Comparison of ENCODE assay signal across 1 cellular context in the genomic region with DNA sequence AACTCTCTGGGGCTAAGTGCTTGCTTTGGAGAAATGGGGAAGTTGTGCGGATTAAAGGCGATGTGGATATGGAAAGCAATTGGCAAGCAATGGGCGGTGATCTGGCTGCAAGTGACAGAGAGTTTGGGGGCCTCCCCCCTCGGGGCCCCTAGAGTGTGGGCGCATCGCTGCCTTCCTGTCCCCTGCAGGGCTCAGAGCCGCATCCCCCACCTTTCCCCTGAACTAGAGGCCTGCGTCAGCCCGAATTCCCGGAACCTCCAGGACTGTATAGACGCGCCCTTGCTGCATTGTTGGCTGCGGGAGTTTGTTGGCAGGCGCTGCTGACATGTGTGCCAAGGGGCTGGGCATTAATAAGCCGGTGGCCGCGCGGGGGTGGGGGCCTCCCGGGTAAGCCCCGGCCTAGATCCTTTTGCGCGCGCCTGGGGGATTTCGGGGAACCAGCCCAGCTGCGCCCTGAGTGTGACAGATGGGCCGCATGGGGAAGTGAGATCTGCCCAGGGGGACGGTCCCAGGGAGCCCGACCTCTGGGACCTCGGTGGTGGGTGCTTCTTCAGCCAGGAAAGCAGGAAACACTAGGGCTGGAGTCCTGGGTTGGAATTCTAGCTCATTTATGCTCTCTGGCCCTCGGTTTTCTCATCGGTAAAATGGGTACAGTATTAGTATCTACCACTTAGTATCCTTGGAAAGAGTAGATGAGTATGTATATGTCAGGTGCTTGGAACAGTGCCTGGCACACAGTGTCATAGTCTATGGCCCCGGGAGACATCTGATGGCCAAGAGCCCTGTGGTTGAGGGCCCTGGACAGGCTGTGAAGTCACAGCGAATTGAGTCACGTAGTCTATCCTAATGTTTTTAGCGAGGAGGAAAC.
TF ChIP-seq lines count a peak whose summit lies in the region.

No MANE protein-coding gene starts in this region.

TF ChIP-seq in GM12878, 131 proteins besides CTCF, POLR2A, EP300 and RAD21 (continued from another document and continues in another):
- no peak for TF ChIP-seq ASH2L (IDR thresholded peaks at IDR 0.05; ENCODE audit: borderline replicate concordance, low read depth)
- TF ChIP-seq FOXM1 (IDR thresholded peaks at IDR 0.05; ENCODE audit: low read depth, low read length): no peak
- no peak; the same call in 2 of the 3 replicates for TF ChIP-seq POU2F2 (IDR thresholded peaks at IDR 0.05; ENCODE audit: borderline replicate concordance, low read depth, low read length)
- no peak for TF ChIP-seq SREBF2 (IDR thresholded peaks at IDR 0.05; ENCODE audit: low read length)
- TF ChIP-seq CHD1 (IDR thresholded peaks at IDR 0.05; ENCODE audit: low read depth, low read length): no peak
- TF ChIP-seq NFYA (IDR thresholded peaks at IDR 0.05; ENCODE audit: borderline replicate concordance, low read depth, low read length): no peak
- TF ChIP-seq ZNF207 (IDR thresholded peaks at IDR 0.05; ENCODE audit: borderline replicate concordance): no peak
- no peak for TF ChIP-seq ZBTB4 (CRISPR knock-in tag; IDR thresholded peaks at IDR 0.05)
- TF ChIP-seq EED (IDR thresholded peaks at IDR 0.05; ENCODE audit: low read depth): peak; percentile 86
- 0 out of 4 replicates have a peak, but pooled peaks of 1 of the 2 experiments have one; percentile 34 for TF ChIP-seq SRF (IDR thresholded peaks at IDR 0.05; ENCODE audit: low read depth in 2 of 2, low read length in 2 of 2)
- peak; percentile 89 for TF ChIP-seq TCF3 (IDR thresholded peaks at IDR 0.05; ENCODE audit: borderline replicate concordance, insufficient read depth, low read depth, low read length)
- TF ChIP-seq ZNF622 (IDR thresholded peaks at IDR 0.05): no peak
- TF ChIP-seq RBBP5 (conservative IDR thresholded peaks at IDR 0.05): no peak
- peak; percentile 64; the same call in 1 of the 2 replicates for TF ChIP-seq MXI1 (IDR thresholded peaks at IDR 0.05; ENCODE audit: low read depth, low read length)
- no peak for TF ChIP-seq RCOR1 (conservative IDR thresholded peaks at IDR 0.05; ENCODE audit: low read depth, low read length)
- TF ChIP-seq PAX8 (IDR thresholded peaks at IDR 0.05): no peak
- no peak for TF ChIP-seq HSF1 (IDR thresholded peaks at IDR 0.05; ENCODE audit: low read depth, low read length)
- TF ChIP-seq, protein P1, sequence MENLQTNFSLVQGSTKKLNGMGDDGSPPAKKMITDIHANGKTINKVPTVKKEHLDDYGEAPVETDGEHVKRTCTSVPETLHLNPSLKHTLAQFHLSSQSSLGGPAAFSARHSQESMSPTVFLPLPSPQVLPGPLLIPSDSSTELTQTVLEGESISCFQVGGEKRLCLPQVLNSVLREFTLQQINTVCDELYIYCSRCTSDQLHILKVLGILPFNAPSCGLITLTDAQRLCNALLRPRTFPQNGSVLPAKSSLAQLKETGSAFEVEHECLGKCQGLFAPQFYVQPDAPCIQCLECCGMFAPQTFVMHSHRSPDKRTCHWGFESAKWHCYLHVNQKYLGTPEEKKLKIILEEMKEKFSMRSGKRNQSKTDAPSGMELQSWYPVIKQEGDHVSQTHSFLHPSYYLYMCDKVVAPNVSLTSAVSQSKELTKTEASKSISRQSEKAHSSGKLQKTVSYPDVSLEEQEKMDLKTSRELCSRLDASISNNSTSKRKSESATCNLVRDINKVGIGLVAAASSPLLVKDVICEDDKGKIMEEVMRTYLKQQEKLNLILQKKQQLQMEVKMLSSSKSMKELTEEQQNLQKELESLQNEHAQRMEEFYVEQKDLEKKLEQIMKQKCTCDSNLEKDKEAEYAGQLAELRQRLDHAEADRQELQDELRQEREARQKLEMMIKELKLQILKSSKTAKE (IDR thresholded peaks at IDR 0.05; ENCODE audit: low read depth, poor library complexity, severe bottlenecking): peak; percentile 35
- TF ChIP-seq E2F8 (IDR thresholded peaks at IDR 0.05; ENCODE audit: low read depth, partially characterized antibody): no peak
- TF ChIP-seq CHD2 (IDR thresholded peaks at IDR 0.05; ENCODE audit: borderline replicate concordance, low read depth, low read length): peak; percentile 51; the same call in 1 of the 2 replicates
- TF ChIP-seq, protein P2, sequence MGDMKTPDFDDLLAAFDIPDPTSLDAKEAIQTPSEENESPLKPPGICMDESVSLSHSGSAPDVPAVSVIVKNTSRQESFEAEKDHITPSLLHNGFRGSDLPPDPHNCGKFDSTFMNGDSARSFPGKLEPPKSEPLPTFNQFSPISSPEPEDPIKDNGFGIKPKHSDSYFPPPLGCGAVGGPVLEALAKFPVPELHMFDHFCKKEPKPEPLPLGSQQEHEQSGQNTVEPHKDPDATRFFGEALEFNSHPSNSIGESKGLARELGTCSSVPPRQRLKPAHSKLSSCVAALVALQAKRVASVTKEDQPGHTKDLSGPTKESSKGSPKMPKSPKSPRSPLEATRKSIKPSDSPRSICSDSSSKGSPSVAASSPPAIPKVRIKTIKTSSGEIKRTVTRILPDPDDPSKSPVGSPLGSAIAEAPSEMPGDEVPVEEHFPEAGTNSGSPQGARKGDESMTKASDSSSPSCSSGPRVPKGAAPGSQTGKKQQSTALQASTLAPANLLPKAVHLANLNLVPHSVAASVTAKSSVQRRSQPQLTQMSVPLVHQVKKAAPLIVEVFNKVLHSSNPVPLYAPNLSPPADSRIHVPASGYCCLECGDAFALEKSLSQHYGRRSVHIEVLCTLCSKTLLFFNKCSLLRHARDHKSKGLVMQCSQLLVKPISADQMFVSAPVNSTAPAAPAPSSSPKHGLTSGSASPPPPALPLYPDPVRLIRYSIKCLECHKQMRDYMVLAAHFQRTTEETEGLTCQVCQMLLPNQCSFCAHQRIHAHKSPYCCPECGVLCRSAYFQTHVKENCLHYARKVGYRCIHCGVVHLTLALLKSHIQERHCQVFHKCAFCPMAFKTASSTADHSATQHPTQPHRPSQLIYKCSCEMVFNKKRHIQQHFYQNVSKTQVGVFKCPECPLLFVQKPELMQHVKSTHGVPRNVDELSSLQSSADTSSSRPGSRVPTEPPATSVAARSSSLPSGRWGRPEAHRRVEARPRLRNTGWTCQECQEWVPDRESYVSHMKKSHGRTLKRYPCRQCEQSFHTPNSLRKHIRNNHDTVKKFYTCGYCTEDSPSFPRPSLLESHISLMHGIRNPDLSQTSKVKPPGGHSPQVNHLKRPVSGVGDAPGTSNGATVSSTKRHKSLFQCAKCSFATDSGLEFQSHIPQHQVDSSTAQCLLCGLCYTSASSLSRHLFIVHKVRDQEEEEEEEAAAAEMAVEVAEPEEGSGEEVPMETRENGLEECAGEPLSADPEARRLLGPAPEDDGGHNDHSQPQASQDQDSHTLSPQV (IDR thresholded peaks at IDR 0.05): no peak
- no peak for TF ChIP-seq PAX5 (IDR thresholded peaks at IDR 0.05; ENCODE audit: borderline replicate concordance, low read depth, low read length)
- TF ChIP-seq MEF2A (IDR thresholded peaks at IDR 0.05; ENCODE audit: insufficient read depth, low read depth, low read length): no peak
- TF ChIP-seq IKZF2 (IDR thresholded peaks at IDR 0.05): peak; percentile 91 to 94
- peak; percentile 94 for TF ChIP-seq SPI1 (IDR thresholded peaks at IDR 0.05; ENCODE audit: borderline replicate concordance, insufficient read depth, low read depth, low read length)
- TF ChIP-seq CBX5 (IDR thresholded peaks at IDR 0.05; ENCODE audit: low read depth): 0 out of 2 replicates have a peak, but pooled peaks have one; percentile 13
- no peak for TF ChIP-seq IRF4 (IDR thresholded peaks at IDR 0.05; ENCODE audit: low read depth, low read length)
- no peak for TF ChIP-seq ESRRA (IDR thresholded peaks at IDR 0.05; ENCODE audit: low read length)
- TF ChIP-seq EGR1 (IDR thresholded peaks at IDR 0.05; ENCODE audit: borderline replicate concordance in 1 of 2, low read depth in 2 of 2, low read length in 2 of 2): peak; percentile 37 to 89
- peak; percentile 22 for TF ChIP-seq KLF5 (IDR thresholded peaks at IDR 0.05; ENCODE audit: partially characterized antibody)
- TF ChIP-seq SIX5 (IDR thresholded peaks at IDR 0.05; ENCODE audit: low read depth, low read length, severe bottlenecking): no peak
- no peak for TF ChIP-seq TBL1XR1 (IDR thresholded peaks at IDR 0.05; ENCODE audit: low read depth, low read length)
- no peak for TF ChIP-seq CUX1 (IDR thresholded peaks at IDR 0.05; ENCODE audit: insufficient replicate concordance, low read depth, low read length)
- no peak for TF ChIP-seq NFIC (IDR thresholded peaks at IDR 0.05; ENCODE audit: low read depth, low read length)
- TF ChIP-seq ZBED1 (IDR thresholded peaks at IDR 0.05; ENCODE audit: borderline replicate concordance): no peak
